Comparison of ENCODE assay signal across 30 cellular contexts in genomic region chr7:72403677-72404076, GRCh38. TPM values are rescaled to one million over a fixed set of nuclear protein-coding genes. Genes with fewer than 3 reads are reported as not detected.
DNase-seq lines count a peak whose midpoint lies in the region; ATAC-seq and TF ChIP-seq lines count a peak whose summit lies in the region.
"Had no signal": no experiment of that assay in that cellular context is flagged by ENCODE, and none has a peak within 500 bp of the region (broad histone marks: within the 10 kb centered on the region; RNA-seq: fewer than 3 reads in every experiment).

No MANE protein-coding gene starts in this region.

- no peaks in the 10 kb centered on the region for H3K27me3 Mint-ChIP-seq in T-helper 17 cell
- H3K27me3 Mint-ChIP-seq in progenitor cell of endocrine pancreas, result peaks cover 28% of the 10 kb centered on the region
- H3K27me3 Mint-ChIP-seq in stimulated activated naive B cell treated with anti-CD40 and anti-IgM and Interleukin-4, amounts not matched to agents 10 μg/mL and 1 μg/mL and 100 μg/mL, for 72 hours, result peaks cover 25 to 34% of the 10 kb centered on the region in 2 donors
- H3K27me3 Mint-ChIP-seq: activated CD4-positive, alpha-beta T cell treated with anti-CD3 and anti-CD28 coated beads, Interleukin-2, amount 10 ng/mL, durations not matched to agents 7 days and 5 days; stimulated activated memory B cell treated with anti-CD40 and anti-IgM and Interleukin-4, amounts not matched to agents 10 μg/mL and 1 μg/mL and 100 μg/mL, for 72 hours had no signal

- TF ChIP-seq POLR2A in gastroesophageal sphincter (IDR thresholded peaks at IDR 0.05), result no peak

- H3K27ac ChIP-seq in right cardiac atrium (ENCODE audit: low read length) (no peak overlapping the region), gastroesophageal sphincter (no peak overlapping the region)
- H3K27ac ChIP-seq: esophagus squamous epithelium, neutrophil, prostate gland, uterus had no signal

- intact Hi-C loops in cardiac septum (cut with DNase I) (no loop called here), right cardiac atrium (cut with DNase I) (no loop called here)

- DNase-seq in cardiac septum (ENCODE audit: low spot score), result peak; percentile 20
- no peak for DNase-seq in right cardiac atrium
- no peak for DNase-seq in T-helper 17 cell
- DNase-seq in NCI-H1105 treated with DMSO at 0.1 percent for 48 hours (lab: John Stamatoyannopoulos, UW), result no peak
- DNase-seq in progenitor cell of endocrine pancreas (ENCODE audit: low spot score, unreplicated experiment), result no peak
- DNase-seq in stimulated activated naive B cell treated with anti-CD40 and anti-IgM and Interleukin-4, amounts not matched to agents 10 μg/mL and 1 μg/mL and 100 μg/mL, for 72 hours, result no peak
- DNase-seq: 8988T; activated CD4-positive, alpha-beta T cell treated with anti-CD3 and anti-CD28 coated beads, Interleukin-2, amount 10 ng/mL, durations not matched to agents 7 days and 5 days; activated T-cell treated with anti-CD3 and anti-CD28 coated beads, Interleukin-2, amount 50 U/mL, for 4 hours; CD4-positive, alpha-beta T cell; esophagus squamous epithelium; GOT3; mesendoderm; NCI-H1436; NCI-H2107; NCI-H446; NCI-H82; PC-3; stimulated activated CD4-positive, alpha-beta T cell treated with anti-CD3 and anti-CD28 coated beads, Interleukin-4, amount 100 ng/mL, for 4 hours; uterus had no signal

- H3K4me1 Mint-ChIP-seq in T-helper 17 cell, result no peaks in the 10 kb centered on the region
- H3K4me1 Mint-ChIP-seq in progenitor cell of endocrine pancreas (ENCODE audit: low read depth), result peaks cover 2% of the 10 kb centered on the region
- H3K4me1 Mint-ChIP-seq in stimulated activated naive B cell treated with anti-CD40 and anti-IgM and Interleukin-4, amounts not matched to agents 10 μg/mL and 1 μg/mL and 100 μg/mL, for 72 hours, result peaks cover 5 to 6% of the 10 kb centered on the region in 2 donors
- H3K4me1 Mint-ChIP-seq: activated CD4-positive, alpha-beta T cell treated with anti-CD3 and anti-CD28 coated beads, Interleukin-2, amount 10 ng/mL, durations not matched to agents 7 days and 5 days; central memory CD8-positive, alpha-beta T cell; stimulated activated memory B cell treated with anti-CD40 and anti-IgM and Interleukin-4, amounts not matched to agents 10 μg/mL and 1 μg/mL and 100 μg/mL, for 72 hours had no signal

- no peak overlapping the region for H3K4me3 ChIP-seq in right cardiac atrium (ENCODE audit: low read length)
- no peak overlapping the region for H3K4me3 ChIP-seq in gastroesophageal sphincter
- H3K4me3 ChIP-seq: esophagus squamous epithelium, prostate gland, uterus had no signal

- H3K27me3 ChIP-seq in right cardiac atrium (ENCODE audit: control insufficient read depth, insufficient read depth), result no peaks in the 10 kb centered on the region
- H3K27me3 ChIP-seq in gastroesophageal sphincter, result no peaks in the 10 kb centered on the region
- H3K27me3 ChIP-seq: esophagus squamous epithelium, uterus had no signal

- H3K27ac Mint-ChIP-seq in T-helper 17 cell (no peak overlapping the region), progenitor cell of endocrine pancreas (no peak overlapping the region)
- no peak overlapping the region for H3K27ac Mint-ChIP-seq in stimulated activated naive B cell treated with anti-CD40 and anti-IgM and Interleukin-4, amounts not matched to agents 10 μg/mL and 1 μg/mL and 100 μg/mL, for 72 hours
- H3K27ac Mint-ChIP-seq: activated CD4-positive, alpha-beta T cell treated with anti-CD3 and anti-CD28 coated beads, Interleukin-2, amount 10 ng/mL, durations not matched to agents 7 days and 5 days; CD4-positive, alpha-beta T cell; stimulated activated memory B cell treated with anti-CD40 and anti-IgM and Interleukin-4, amounts not matched to agents 10 μg/mL and 1 μg/mL and 100 μg/mL, for 72 hours had no signal

- H3K4me3 Mint-ChIP-seq in T-helper 17 cell (no peak overlapping the region), progenitor cell of endocrine pancreas (ENCODE audit: low read depth) (no peak overlapping the region)
- H3K4me3 Mint-ChIP-seq in stimulated activated naive B cell treated with anti-CD40 and anti-IgM and Interleukin-4, amounts not matched to agents 10 μg/mL and 1 μg/mL and 100 μg/mL, for 72 hours, result no peak overlapping the region
- H3K4me3 Mint-ChIP-seq: activated CD4-positive, alpha-beta T cell treated with anti-CD3 and anti-CD28 coated beads, Interleukin-2, amount 10 ng/mL, durations not matched to agents 7 days and 5 days; activated T-cell treated with anti-CD3 and anti-CD28 coated beads, Interleukin-2, amount 50 U/mL, for 4 hours; CD4-positive, alpha-beta T cell; central memory CD8-positive, alpha-beta T cell; stimulated activated memory B cell treated with anti-CD40 and anti-IgM and Interleukin-4, amounts not matched to agents 10 μg/mL and 1 μg/mL and 100 μg/mL, for 72 hours had no signal

- no peaks in the 10 kb centered on the region for H3K9me3 ChIP-seq in right cardiac atrium (ENCODE audit: control insufficient read depth, low read length)
- no peaks in the 10 kb centered on the region for H3K9me3 ChIP-seq in T-helper 17 cell (ENCODE audit: control insufficient read depth, low read length, poor library complexity, severe bottlenecking)
- no peaks in the 10 kb centered on the region for H3K9me3 ChIP-seq in gastroesophageal sphincter
- H3K9me3 ChIP-seq: esophagus squamous epithelium, neutrophil, prostate gland, uterus had no signal

- TF ChIP-seq CTCF in progenitor cell of endocrine pancreas (IDR thresholded peaks at IDR 0.05; ENCODE audit: unreplicated experiment) (no peak), gastroesophageal sphincter (IDR thresholded peaks at IDR 0.05) (no peak)

- ATAC-seq in right cardiac atrium (no peak), HG03565 (IDR thresholded peaks at IDR 0.05; ENCODE audit: unreplicated experiment) (peak; percentile 31), T-helper 17 cell (peak; percentile 18), gastroesophageal sphincter (no peak)
- no peak for ATAC-seq in stimulated activated naive B cell treated with anti-CD40 and anti-IgM and Interleukin-4, amounts not matched to agents 10 μg/mL and 1 μg/mL and 100 μg/mL, for 72 hours (replicated peaks)
- ATAC-seq: activated T-cell treated with anti-CD3 and anti-CD28 coated beads, Interleukin-2, amount 50 U/mL, for 4 hours; PC-3; Right ventricle myocardium inferior; SK-N-SH treated with all-trans-retinoic acid at 6 μM for 48 hours; stimulated activated memory B cell treated with anti-CD40 and anti-IgM and Interleukin-4, amounts not matched to agents 10 μg/mL and 1 μg/mL and 100 μg/mL, for 72 hours had no signal

- no peaks in the 10 kb centered on the region for H3K9me3 Mint-ChIP-seq in progenitor cell of endocrine pancreas (ENCODE audit: low read depth)
- H3K9me3 Mint-ChIP-seq in stimulated activated naive B cell treated with anti-CD40 and anti-IgM and Interleukin-4, amounts not matched to agents 10 μg/mL and 1 μg/mL and 100 μg/mL, for 72 hours, result peaks cover 13 to 14% of the 10 kb centered on the region in 2 donors
- H3K9me3 Mint-ChIP-seq: activated CD4-positive, alpha-beta T cell treated with anti-CD3 and anti-CD28 coated beads, Interleukin-2, amount 10 ng/mL, durations not matched to agents 7 days and 5 days; activated T-cell treated with anti-CD3 and anti-CD28 coated beads, Interleukin-2, amount 50 U/mL, for 4 hours had no signal

- TF ChIP-seq EP300 in gastroesophageal sphincter (IDR thresholded peaks at IDR 0.05), result no peak

- WGBS in right cardiac atrium, result 77% methylated on average over 6 of the region's 6 CpGs
- WGBS in gastroesophageal sphincter (ENCODE audit: low coverage in 1 of 2), 2 donors, result 79 to 100% methylated on average over 2 to 5 of the region's 6 CpGs

- no peaks in the 10 kb centered on the region for H3K36me3 ChIP-seq in gastroesophageal sphincter
- H3K36me3 ChIP-seq: esophagus squamous epithelium, neutrophil, prostate gland, uterus had no signal

- H3K4me1 ChIP-seq in right cardiac atrium (ENCODE audit: control insufficient read depth, insufficient read depth, low read length) (no peaks in the 10 kb centered on the region), gastroesophageal sphincter (no peaks in the 10 kb centered on the region)
- H3K4me1 ChIP-seq: prostate gland, uterus had no signal

- H3K36me3 Mint-ChIP-seq in T-helper 17 cell (ENCODE audit: low read depth) (no peaks in the 10 kb centered on the region), progenitor cell of endocrine pancreas (ENCODE audit: insufficient read depth) (no peaks in the 10 kb centered on the region)
- no peaks in the 10 kb centered on the region for H3K36me3 Mint-ChIP-seq in stimulated activated naive B cell treated with anti-CD40 and anti-IgM and Interleukin-4, amounts not matched to agents 10 μg/mL and 1 μg/mL and 100 μg/mL, for 72 hours
- H3K36me3 Mint-ChIP-seq: stimulated activated memory B cell treated with anti-CD40 and anti-IgM and Interleukin-4, amounts not matched to agents 10 μg/mL and 1 μg/mL and 100 μg/mL, for 72 hours had no signal

RNA-seq across cellular contexts. Expression of gene CALN1, which starts 8.5 kb away (rescaled TPM):
- total RNA-seq in cardiac septum (not detected), right cardiac atrium (not detected), T-helper 17 cell (not detected), progenitor cell of endocrine pancreas (0.62 and 0.79 TPM in 2 replicates), gastroesophageal sphincter (under 1 TPM in 1 of 4 donors, not detected in 3; 0.04 TPM)
- not detected for polyA plus RNA-seq in right cardiac atrium
- total RNA-seq: activated CD4-positive, alpha-beta T cell treated with anti-CD3 and anti-CD28 coated beads, Interleukin-2, amount 10 ng/mL, durations not matched to agents 7 days and 5 days; HT-29; myocyte; PC-3; Right ventricle myocardium inferior had no signal

Comparison
In these comparisons a context has a peak if more than half of its experiments do, and no peak if none do; other contexts are left out.
1. ATAC-seq: peak in HG03565 (single experiment) and T-helper 17 cell (single experiment); none in right cardiac atrium (0 of 2), gastroesophageal sphincter (single experiment) and stimulated activated naive B cell treated with anti-CD40 and anti-IgM and Interleukin-4, amounts not matched to agents 10 μg/mL and 1 μg/mL and 100 μg/mL, for 72 hours (0 of 2).